8 cellular contexts compared by ENCODE assay signal in the genomic region with DNA sequence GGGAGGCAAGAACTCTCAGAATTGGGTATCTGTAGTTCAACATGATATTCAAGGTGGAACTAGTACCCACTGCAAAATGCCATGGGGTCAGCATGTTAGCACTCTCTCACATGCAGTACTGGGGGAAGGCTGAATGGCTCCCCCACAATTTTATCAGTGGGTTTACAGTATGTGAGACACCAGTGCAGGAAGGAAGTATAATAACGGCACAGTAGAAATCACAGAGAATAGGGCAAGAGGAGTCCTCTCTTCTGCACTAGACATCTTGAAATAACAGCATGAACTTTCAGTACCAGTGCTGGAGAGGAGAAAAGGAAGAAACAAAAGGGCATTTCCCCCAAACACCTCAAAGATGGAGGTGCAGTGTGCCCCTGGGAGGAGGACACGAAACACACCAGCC. TPM values are rescaled to one million over a fixed set of nuclear protein-coding genes. Genes with fewer than 3 reads are reported as not detected.
DNase-seq lines count a peak whose midpoint lies in the region; ATAC-seq, FAIRE-seq and TF ChIP-seq lines count a peak whose summit lies in the region.

No MANE protein-coding gene starts in this region.

- no peak for TF ChIP-seq RAD21 in GM12878 (IDR thresholded peaks at IDR 0.05; ENCODE audit: insufficient read depth, low read depth, low read length)

- H3K27ac ChIP-seq in GM12878 (ENCODE audit: control insufficient read depth, insufficient read depth) (peak overlapping the region; percentile 99), mesodermal cell (ENCODE audit: low read depth, low read length, severe bottlenecking) (peak overlapping the region; percentile 16)

- H4K20me1 ChIP-seq in GM12878 (ENCODE audit: control insufficient read depth, insufficient read depth): peaks cover 6% of the 10 kb centered on the region; the same call in 1 of the 2 replicates

- peak overlapping the region; percentile 90 for H3K9ac ChIP-seq in GM12878 (ENCODE audit: control insufficient read depth, insufficient read depth, low read length)

- H3K9me3 ChIP-seq in GM12878 (replicated peaks; ENCODE audit: control insufficient read depth, insufficient read depth, low read length): no peaks in the 10 kb centered on the region
- no peaks in the 10 kb centered on the region for H3K9me3 ChIP-seq in mesodermal cell (ENCODE audit: control insufficient read depth, low read length)

- RAD21 ChIA-PET in GM12878 (lab: Charles Lee; ENCODE audit: unreplicated experiment): interaction anchor here (0.6 to 4.8 kb wide), 9 partner anchors 9 to 175 kb away, joined by 3 to 28 read pairs (median 4); a partner anchor contains a TSS

- peaks cover 83% of the 10 kb centered on the region for H3K79me2 ChIP-seq in GM12878 (ENCODE audit: control insufficient read depth, insufficient read depth, low read length)

- FAIRE-seq in GM12878 (lab: Jason Lieb, UNC): no peak

- SMC1A ChIA-PET in GM12878 (lab: Charles Lee; ENCODE audit: uncharacterized antibody, unreplicated experiment): interaction anchor here (0.9 to 3.1 kb wide), 11 partner anchors 9 to 159 kb away, joined by 3 to 25 read pairs (median 5); a partner anchor contains a TSS

- ATAC-seq in GM12878 (peak; percentile 0; the same call in 1 of the 3 replicates), GM18498 (IDR thresholded peaks at IDR 0.05; ENCODE audit: unreplicated experiment) (no peak), GM21576 (IDR thresholded peaks at IDR 0.05; ENCODE audit: unreplicated experiment) (no peak)

- in situ Hi-C loops in GM12878 (cut with MboI): no loop called here

- POLR2A ChIA-PET in GM12878 (lab: Charles Lee): interaction anchor here (1.0 to 10.7 kb wide), 5 partner anchors 8 to 79 kb away, joined by 3 to 131 read pairs (median 8); a partner anchor contains a TSS

- H3K4me3 ChIP-seq in AG09309 (ENCODE audit: control insufficient read depth, low read depth, low read length) (peak overlapping the region; percentile 89), GM12878 (peak overlapping the region; percentile 77), mesodermal cell (ENCODE audit: extremely low read depth, insufficient read depth, low read length, poor library complexity, severe bottlenecking) (peak overlapping the region; percentile 82)
- H3K4me3 ChIP-seq in Jurkat, Clone E6-1 (ENCODE audit: low read length): peak overlapping the region; percentile 80

- TF ChIP-seq CTCF in AG09309 (IDR thresholded peaks at IDR 0.05; ENCODE audit: control insufficient read depth, insufficient read depth, low read depth, low read length, missing control alignments): no peak
- no peak for TF ChIP-seq CTCF in GM12878 (IDR thresholded peaks at IDR 0.05 in 2 of 3, conservative IDR thresholded peaks at IDR 0.05 in 1 of 3; ENCODE audit: control insufficient read depth in 2 of 3, extremely low read depth in 1 of 3, insufficient read depth in 1 of 3, low read depth in 3 of 3, low read length in 3 of 3)

- intact Hi-C loops in GM12878 (cut with micrococcal nuclease; ENCODE audit: unreplicated experiment): no loop called here

- no TSS peak for BruUV-seq in GM12878 (replicated peaks; lab: Mats Ljungman, UMichigan)

- CTCF ChIA-PET in GM12878 (lab: Yijun Ruan, JAX): interaction anchor here (1.1 to 5.0 kb wide), 11 partner anchors 8 to 159 kb away, joined by 3 to 45 read pairs (median 7); a partner anchor contains a TSS

- peak overlapping the region; percentile 71 for H3K4me2 ChIP-seq in GM12878 (ENCODE audit: control insufficient read depth, insufficient read depth)

- H2AFZ ChIP-seq in GM12878 (ENCODE audit: control insufficient read depth, low read depth, low read length): no peak overlapping the region

- H3K27me3 ChIP-seq in GM12878 (replicated peaks in 1 of 2; ENCODE audit: control insufficient read depth in 2 of 2, insufficient read depth in 2 of 2, low read length in 1 of 2): no peaks in the 10 kb centered on the region

- H3K36me3 ChIP-seq in GM12878 (ENCODE audit: control insufficient read depth in 2 of 2, insufficient read depth in 2 of 2, low read length in 1 of 2) (peaks cover 36 to 52% of the 10 kb centered on the region in 2 experiments), mesodermal cell (ENCODE audit: control insufficient read depth, insufficient read depth, low read length) (peaks cover 64% of the 10 kb centered on the region)

- TF ChIP-seq POLR2A in GM12878 (IDR thresholded peaks at IDR 0.05; ENCODE audit: low read depth, low read length): no peak

- DNase-seq in AG09309 (ENCODE audit: low read depth) (no peak), GM12878 (ENCODE audit: low read depth, low spot score) (no peak), kidney glomerular epithelial cell (lab: John Stamatoyannopoulos, UW) (no peak), amygdala (lab: John Stamatoyannopoulos, UW) (no peak)
- no peak for DNase-seq in Jurkat, Clone E6-1 (ENCODE audit: low read depth, low spot score)

- H3K4me1 ChIP-seq in GM12878 (ENCODE audit: control insufficient read depth, insufficient read depth, low read length) (peaks cover 47% of the 10 kb centered on the region), mesodermal cell (ENCODE audit: control insufficient read depth, insufficient read depth, low read length, poor library complexity, severe bottlenecking) (peaks cover 9% of the 10 kb centered on the region)

- TF ChIP-seq EP300 in GM12878 (IDR thresholded peaks at IDR 0.05; ENCODE audit: borderline replicate concordance in 1 of 2, control insufficient read depth in 1 of 2, low read depth in 2 of 2, low read length in 2 of 2): no peak

- WGBS in GM12878 (ENCODE audit: insufficient coverage, insufficient replicate concordance, low lambda C conversion rate, missing lambda C conversion rate): 6% methylated on average over 2 of the region's 2 CpGs
- WGBS in mesodermal cell (ENCODE audit: insufficient coverage in 2 of 2), 2 experiments: 82% methylated on average over 2 of the region's 2 CpGs; no CpG with 5 or more reads in 1 of the 2 experiments

RNA-seq across cellular contexts. Expression of a gene that starts 1.5 kb away (rescaled TPM):
- polyA plus RNA-seq in Jurkat, Clone E6-1 (2012; ENCODE audit: insufficient read depth, insufficient read length): 48.0 TPM
- total RNA-seq in GM12878 (2013; cell fraction: nucleolus; rRNA removed): 34.4 and 37.1 TPM in 2 replicates
- total RNA-seq in GM12878 (2014; rRNA removed): 34.1 and 35.1 TPM in 2 replicates
- total RNA-seq in GM12878 (2014; rRNA removed; fragmentation: Illumina TruSeq; extraction: Trizol): 24.3 and 25.1 TPM in 2 replicates
- 33.5 and 35.8 TPM in 2 replicates for total RNA-seq in GM12878 (2021)
- polyA plus RNA-seq in GM12878 (2011; ENCODE audit: low read depth): 23.1 TPM
- 19.7 and 32.2 TPM in 2 replicates for polyA plus RNA-seq in GM12878 (2011; rRNA removed)
- polyA plus RNA-seq in GM12878 (2011; cell fraction: cytosol; rRNA removed): 48.8 and 53.9 TPM in 2 replicates
- 89.8 and 144 TPM in 2 replicates for polyA plus RNA-seq in GM12878 (2011; cell fraction: nucleus; rRNA removed)
- 38.5 and 38.9 TPM in 2 replicates for polyA plus RNA-seq in GM12878 (2012)
- polyA plus RNA-seq in GM12878 (2014; fragmentation: Illumina TruSeq; extraction: Trizol): 23.9 and 35.2 TPM in 2 replicates
- 10 to 100 TPM; 11.3 to 14.9 TPM for polyA plus RNA-seq in GM12878 (2014; fragmentation: Nextera tagmentation; extraction: Ambion mirVana)
- polyA plus RNA-seq in GM12878 (2014; rRNA removed): 45.2 and 45.4 TPM in 2 replicates
- 10 to 100 TPM; 39.5 to 40.8 TPM for polyA plus RNA-seq in GM12878 (2016; fragmentation: Nextera tagmentation; extraction: Ambion mirVana)
- polyA minus RNA-seq in GM12878 (2011; rRNA and poly(A)+ RNA removed): 17.3 and 33.3 TPM in 2 replicates
- polyA minus RNA-seq in GM12878 (2011; cell fraction: cytosol; rRNA and poly(A)+ RNA removed): 5.2 and 7.0 TPM in 2 replicates
- 19.7 and 27.3 TPM in 2 replicates for polyA minus RNA-seq in GM12878 (2011; cell fraction: nucleus; rRNA and poly(A)+ RNA removed)
- polyA plus RNA-seq in mesodermal cell (2013, experiment 1 of 2): 58.8 TPM
- 45.4 TPM for polyA plus RNA-seq in mesodermal cell (2013, experiment 2 of 2)

RNA-seq across cellular contexts. Expression of a gene that starts 8.9 kb away (rescaled TPM):
- 1,225 TPM for polyA plus RNA-seq in Jurkat, Clone E6-1 (2012; ENCODE audit: insufficient read depth, insufficient read length)
- 295 and 318 TPM in 2 replicates for total RNA-seq in GM12878 (2013; cell fraction: nucleolus; rRNA removed)
- total RNA-seq in GM12878 (2014; rRNA removed) (1,125 and 1,245 TPM in 2 replicates), GM12878 (2014; rRNA removed; fragmentation: Illumina TruSeq; extraction: Trizol) (1,212 and 1,260 TPM in 2 replicates), GM12878 (2021) (1,166 and 1,167 TPM in 2 replicates)
- polyA plus RNA-seq in GM12878 (2011; ENCODE audit: low read depth): 830 TPM
- polyA plus RNA-seq in GM12878 (2011; rRNA removed) (1,290 and 1,505 TPM in 2 replicates), GM12878 (2014; fragmentation: Illumina TruSeq; extraction: Trizol) (1,676 and 1,846 TPM in 2 replicates), GM12878 (2014; fragmentation: Nextera tagmentation; extraction: Ambion mirVana) (1,000 to 10,000 TPM; 1,089 to 1,682 TPM), GM12878 (2014; rRNA removed) (960 and 988 TPM in 2 replicates), GM12878 (2016; fragmentation: Nextera tagmentation; extraction: Ambion mirVana) (1,000 to 10,000 TPM; 1,078 to 1,109 TPM)
- 1,040 and 1,248 TPM in 2 replicates for polyA plus RNA-seq in GM12878 (2011; cell fraction: cytosol; rRNA removed)
- 565 and 804 TPM in 2 replicates for polyA plus RNA-seq in GM12878 (2011; cell fraction: nucleus; rRNA removed)
- polyA plus RNA-seq in GM12878 (2012): 750 and 926 TPM in 2 replicates
- polyA minus RNA-seq in GM12878 (2011; rRNA and poly(A)+ RNA removed): 1,120 and 1,147 TPM in 2 replicates
- polyA minus RNA-seq in GM12878 (2011; cell fraction: cytosol; rRNA and poly(A)+ RNA removed): 408 and 462 TPM in 2 replicates
- 114 and 165 TPM in 2 replicates for polyA minus RNA-seq in GM12878 (2011; cell fraction: nucleus; rRNA and poly(A)+ RNA removed)
- 1,346 TPM for polyA plus RNA-seq in mesodermal cell (2013, experiment 1 of 2)
- 1,290 TPM for polyA plus RNA-seq in mesodermal cell (2013, experiment 2 of 2)

RNA-seq across cellular contexts. Expression of a gene that starts 9.5 kb away (rescaled TPM):
- 14.1 TPM for polyA plus RNA-seq in Jurkat, Clone E6-1 (2012; ENCODE audit: insufficient read depth, insufficient read length)
- total RNA-seq in GM12878 (2013; cell fraction: nucleolus; rRNA removed): 127 and 202 TPM in 2 replicates
- total RNA-seq in GM12878 (2014; rRNA removed) (45.1 and 47.0 TPM in 2 replicates), GM12878 (2014; rRNA removed; fragmentation: Illumina TruSeq; extraction: Trizol) (39.5 and 43.2 TPM in 2 replicates), GM12878 (2021) (53.6 and 57.0 TPM in 2 replicates)
- polyA plus RNA-seq in GM12878 (2011; ENCODE audit: low read depth): 13.6 TPM
- polyA plus RNA-seq in GM12878 (2011; rRNA removed) (106 and 126 TPM in 2 replicates), GM12878 (2014; fragmentation: Illumina TruSeq; extraction: Trizol) (34.5 and 38.1 TPM in 2 replicates), GM12878 (2014; fragmentation: Nextera tagmentation; extraction: Ambion mirVana) (10 to 100 TPM; 10.4 to 26.0 TPM), GM12878 (2014; rRNA removed) (52.4 and 60.3 TPM in 2 replicates), GM12878 (2016; fragmentation: Nextera tagmentation; extraction: Ambion mirVana) (10 to 100 TPM; 30.4 to 30.6 TPM)
- polyA plus RNA-seq in GM12878 (2011; cell fraction: cytosol; rRNA removed): 111 and 125 TPM in 2 replicates
- polyA plus RNA-seq in GM12878 (2011; cell fraction: nucleus; rRNA removed): 154 TPM in 2 replicates
- 36.7 and 71.2 TPM in 2 replicates for polyA plus RNA-seq in GM12878 (2012)
- polyA minus RNA-seq in GM12878 (2011; rRNA and poly(A)+ RNA removed): 61.6 and 113 TPM in 2 replicates
- 36.5 and 58.5 TPM in 2 replicates for polyA minus RNA-seq in GM12878 (2011; cell fraction: cytosol; rRNA and poly(A)+ RNA removed)
- polyA minus RNA-seq in GM12878 (2011; cell fraction: nucleus; rRNA and poly(A)+ RNA removed): 67.9 and 93.8 TPM in 2 replicates
- 11.1 TPM for polyA plus RNA-seq in mesodermal cell (2013, experiment 1 of 2)
- 8.6 TPM for polyA plus RNA-seq in mesodermal cell (2013, experiment 2 of 2)

RNA-seq across cellular contexts. Expression of a gene that starts 14.4 kb away (rescaled TPM):
- 4.0 TPM for polyA plus RNA-seq in Jurkat, Clone E6-1 (2012; ENCODE audit: insufficient read depth, insufficient read length)
- total RNA-seq in GM12878 (2013; cell fraction: nucleolus; rRNA removed): 0.29 and 0.52 TPM in 2 replicates
- under 0.01 TPM in 1 of 2 replicates, not detected in the other for total RNA-seq in GM12878 (2014; rRNA removed)
- not detected in 2 replicates for total RNA-seq in GM12878 (2014; rRNA removed; fragmentation: Illumina TruSeq; extraction: Trizol)
- total RNA-seq in GM12878 (2021): not detected in 2 replicates
- polyA plus RNA-seq in GM12878 (2011; ENCODE audit: low read depth): not detected
- polyA plus RNA-seq in GM12878 (2011; rRNA removed): 0.13 and 0.19 TPM in 2 replicates
- 0.18 and 0.22 TPM in 2 replicates for polyA plus RNA-seq in GM12878 (2011; cell fraction: cytosol; rRNA removed)
- polyA plus RNA-seq in GM12878 (2011; cell fraction: nucleus; rRNA removed): 1.4 and 1.6 TPM in 2 replicates
- 0.46 and 0.68 TPM in 2 replicates for polyA plus RNA-seq in GM12878 (2012)
- polyA plus RNA-seq in GM12878 (2014; fragmentation: Illumina TruSeq; extraction: Trizol): 0.04 TPM in 1 of 2 replicates, not detected in the other
- polyA plus RNA-seq in GM12878 (2014; fragmentation: Nextera tagmentation; extraction: Ambion mirVana): not detected
- 0.01 and 0.08 TPM in 2 replicates for polyA plus RNA-seq in GM12878 (2014; rRNA removed)
- polyA plus RNA-seq in GM12878 (2016; fragmentation: Nextera tagmentation; extraction: Ambion mirVana): under 1 TPM in 1 of 2 experiments, not detected in 1; 0.05 TPM
- 0.07 and 0.41 TPM in 2 replicates for polyA minus RNA-seq in GM12878 (2011; rRNA and poly(A)+ RNA removed)
- polyA minus RNA-seq in GM12878 (2011; cell fraction: cytosol; rRNA and poly(A)+ RNA removed): not detected in 2 replicates
- polyA minus RNA-seq in GM12878 (2011; cell fraction: nucleus; rRNA and poly(A)+ RNA removed): 0.36 and 0.86 TPM in 2 replicates
- 1.5 TPM for polyA plus RNA-seq in mesodermal cell (2013, experiment 1 of 2)
- polyA plus RNA-seq in mesodermal cell (2013, experiment 2 of 2): 0.46 TPM

RNA-seq across cellular contexts. Expression of a gene that starts 32.5 kb away (rescaled TPM):
- polyA plus RNA-seq in Jurkat, Clone E6-1 (2012; ENCODE audit: insufficient read depth, insufficient read length): 130 TPM
- 127 and 138 TPM in 2 replicates for total RNA-seq in GM12878 (2013; cell fraction: nucleolus; rRNA removed)
- 54.7 and 63.9 TPM in 2 replicates for total RNA-seq in GM12878 (2014; rRNA removed)
- total RNA-seq in GM12878 (2014; rRNA removed; fragmentation: Illumina TruSeq; extraction: Trizol): 33.2 and 34.6 TPM in 2 replicates
- 71.7 and 79.5 TPM in 2 replicates for total RNA-seq in GM12878 (2021)
- 29.0 TPM for polyA plus RNA-seq in GM12878 (2011; ENCODE audit: low read depth)
- polyA plus RNA-seq in GM12878 (2011; rRNA removed): 64.1 and 132 TPM in 2 replicates
- 183 and 202 TPM in 2 replicates for polyA plus RNA-seq in GM12878 (2011; cell fraction: cytosol; rRNA removed)
- 406 and 468 TPM in 2 replicates for polyA plus RNA-seq in GM12878 (2011; cell fraction: nucleus; rRNA removed)
- 48.6 and 53.5 TPM in 2 replicates for polyA plus RNA-seq in GM12878 (2012)
- 64.8 and 111 TPM in 2 replicates for polyA plus RNA-seq in GM12878 (2014; fragmentation: Illumina TruSeq; extraction: Trizol)
- polyA plus RNA-seq in GM12878 (2014; fragmentation: Nextera tagmentation; extraction: Ambion mirVana): 10 to 100 TPM in 1 of 2 experiments, 1 to 10 TPM in 1; 10.0 to 15.7 TPM
- 120 and 121 TPM in 2 replicates for polyA plus RNA-seq in GM12878 (2014; rRNA removed)
- 100 to 1,000 TPM; 107 to 111 TPM for polyA plus RNA-seq in GM12878 (2016; fragmentation: Nextera tagmentation; extraction: Ambion mirVana)
- polyA minus RNA-seq in GM12878 (2011; rRNA and poly(A)+ RNA removed): 158 and 166 TPM in 2 replicates
- 37.8 and 38.3 TPM in 2 replicates for polyA minus RNA-seq in GM12878 (2011; cell fraction: cytosol; rRNA and poly(A)+ RNA removed)
- polyA minus RNA-seq in GM12878 (2011; cell fraction: nucleus; rRNA and poly(A)+ RNA removed): 58.9 and 105 TPM in 2 replicates
- 32.1 TPM for polyA plus RNA-seq in mesodermal cell (2013, experiment 1 of 2)
- 23.0 TPM for polyA plus RNA-seq in mesodermal cell (2013, experiment 2 of 2)
